1 cellular context compared by ENCODE assay signal in the genomic region with DNA sequence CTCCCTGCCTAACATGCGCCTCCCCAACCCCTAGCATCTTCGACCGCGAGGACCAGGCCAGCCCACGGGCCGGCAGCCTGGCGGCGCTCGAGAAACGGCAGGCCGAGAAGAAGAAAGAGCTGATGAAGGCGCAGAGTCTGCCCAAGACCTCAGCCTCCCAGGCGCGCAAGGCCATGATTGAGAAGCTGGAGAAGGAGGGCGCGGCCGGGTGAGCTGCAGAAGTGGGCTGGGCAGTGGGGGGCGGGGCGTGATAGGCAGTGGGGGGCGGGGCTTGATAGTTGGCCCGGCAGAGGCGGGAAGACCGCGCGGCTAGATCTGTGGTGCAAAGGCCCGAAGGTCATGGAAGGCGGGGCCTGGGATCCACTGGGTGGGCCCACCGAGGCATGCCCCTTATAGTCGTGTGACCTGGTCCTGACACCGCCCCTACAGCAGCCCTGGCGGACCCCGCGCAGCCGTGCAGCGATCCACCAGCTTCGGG.
TF ChIP-seq lines count a peak whose summit lies in the region.

No MANE protein-coding gene starts in this region.

TF ChIP-seq in SK-N-SH treated with all-trans-retinoic acid at 6 μM for 48 hours, 23 proteins besides CTCF, POLR2A, EP300 and RAD21 (continued from another document):
- TF ChIP-seq, protein P1, sequence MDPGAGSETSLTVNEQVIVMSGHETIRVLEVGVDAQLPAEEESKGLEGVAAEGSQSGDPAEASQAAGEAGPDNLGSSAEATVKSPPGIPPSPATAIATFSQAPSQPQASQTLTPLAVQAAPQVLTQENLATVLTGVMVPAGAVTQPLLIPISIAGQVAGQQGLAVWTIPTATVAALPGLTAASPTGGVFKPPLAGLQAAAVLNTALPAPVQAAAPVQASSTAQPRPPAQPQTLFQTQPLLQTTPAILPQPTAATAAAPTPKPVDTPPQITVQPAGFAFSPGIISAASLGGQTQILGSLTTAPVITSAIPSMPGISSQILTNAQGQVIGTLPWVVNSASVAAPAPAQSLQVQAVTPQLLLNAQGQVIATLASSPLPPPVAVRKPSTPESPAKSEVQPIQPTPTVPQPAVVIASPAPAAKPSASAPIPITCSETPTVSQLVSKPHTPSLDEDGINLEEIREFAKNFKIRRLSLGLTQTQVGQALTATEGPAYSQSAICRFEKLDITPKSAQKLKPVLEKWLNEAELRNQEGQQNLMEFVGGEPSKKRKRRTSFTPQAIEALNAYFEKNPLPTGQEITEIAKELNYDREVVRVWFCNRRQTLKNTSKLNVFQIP (CRISPR knock-in tag; IDR thresholded peaks at IDR 0.05; ENCODE audit: borderline replicate concordance, low read depth): no peak
- TF ChIP-seq ZNF70 (CRISPR knock-in tag; IDR thresholded peaks at IDR 0.05) (no peak), ZC3H10 (CRISPR knock-in tag; IDR thresholded peaks at IDR 0.05) (no peak), ZNF8 (CRISPR knock-in tag; IDR thresholded peaks at IDR 0.05) (no peak)
